ENCODE assay signal across 19 cellular contexts in the genomic region with DNA sequence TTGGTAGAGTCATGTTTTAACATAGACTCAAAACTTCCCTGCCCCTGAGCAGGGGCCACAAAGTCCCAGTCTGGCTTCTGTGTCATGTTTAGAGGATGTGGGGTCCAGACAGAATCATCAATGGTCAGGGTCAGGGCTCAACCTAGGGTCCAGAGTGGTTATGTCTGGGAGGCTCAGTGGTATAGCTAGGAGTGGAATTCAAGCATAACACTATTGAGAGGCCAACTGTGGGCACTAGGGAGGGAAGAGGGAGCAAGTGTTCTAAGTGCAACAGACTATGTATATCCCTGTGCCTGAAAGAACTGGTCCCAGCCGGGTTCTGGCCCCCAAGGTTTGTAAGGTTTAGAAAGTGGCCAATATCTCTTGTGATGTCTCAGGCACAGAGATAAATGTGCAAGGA. TPM values are rescaled to one million over a fixed set of nuclear protein-coding genes. Genes with fewer than 3 reads are reported as not detected.
A peak's percentile ranks its signal among the peaks of the same experiment; 100 is the strongest.
DNase-seq lines count a peak whose midpoint lies in the region; ATAC-seq and TF ChIP-seq lines count a peak whose summit lies in the region.
"Had no signal": no experiment of that assay in that cellular context is flagged by ENCODE, and none has a peak within 500 bp of the region (broad histone marks: within the 10 kb centered on the region; RNA-seq: fewer than 3 reads in every experiment).

No MANE protein-coding gene starts in this region.

- no peak for TF ChIP-seq POLR2A in sigmoid colon (IDR thresholded peaks at IDR 0.05)

- no peaks in the 10 kb centered on the region for H3K79me2 ChIP-seq in GM23338 (replicated peaks; ENCODE audit: insufficient read depth)

- H3K9me3 ChIP-seq in sigmoid colon: no peaks in the 10 kb centered on the region

- H4K20me1 ChIP-seq in GM23338 (replicated peaks; ENCODE audit: insufficient read depth): no peaks in the 10 kb centered on the region

- DNase-seq in activated naive CD4-positive, alpha-beta T cell treated with Interleukin-2 at 50 U/mL for 16 hours: no peak
- DNase-seq in GM23338 (ENCODE audit: low spot score): no peak
- peak; percentile 8 for DNase-seq in left lobe of liver (ENCODE audit: low spot score)
- DNase-seq in sigmoid colon: peak; percentile 14
- no peak for DNase-seq in T-helper 2 cell
- DNase-seq: H7, Karpas-422, MV-4-11, NCI-H1105 treated with DMSO at 0.1 percent for 48 hours, NCI-H2029 treated with DMSO at 0.1 percent for 48 hours, NCI-H226, NCI-H510A treated with DMSO at 0.1 percent for 48 hours, NCI-H748 treated with DMSO at 0.1 percent for 48 hours, PC-9, RPMI8226, SHP77 treated with DMSO at 0.1 percent for 48 hours had no signal

- WGBS in sigmoid colon, 2 donors: 91 to 98% methylated on average over 1 of the region's 1 CpG

- TF ChIP-seq CTCF in GM23338 (conservative IDR thresholded peaks at IDR 0.05; ENCODE audit: low read depth in 2 of 2) (no peak), sigmoid colon (IDR thresholded peaks at IDR 0.05) (no peak)

- H3K4me3 Mint-ChIP-seq in activated naive CD4-positive, alpha-beta T cell treated with anti-CD3 and anti-CD28 coated beads, Interleukin-2, amount 50 U/mL, for 24 hours: no peak overlapping the region
- H3K4me3 Mint-ChIP-seq in GM23338: peak overlapping the region; percentile 26; the same call in 1 of the 3 replicates

- ATAC-seq in GM23338 (no peak), left lobe of liver (no peak), HG03175 (IDR thresholded peaks at IDR 0.05; ENCODE audit: unreplicated experiment) (no peak)

- intact Hi-C loops in sigmoid colon (cut with DNase I): no loop called here

- peaks cover 22% of the 10 kb centered on the region for H3K4me1 Mint-ChIP-seq in activated naive CD4-positive, alpha-beta T cell treated with anti-CD3 and anti-CD28 coated beads, Interleukin-2, amount 50 U/mL, for 24 hours
- H3K4me1 Mint-ChIP-seq in GM23338: peaks cover 24% of the 10 kb centered on the region

- H3K27ac ChIP-seq in GM23338 (ENCODE audit: low read depth): no peak overlapping the region
- no peak overlapping the region for H3K27ac ChIP-seq in sigmoid colon
- H3K27ac ChIP-seq: C4-2B, PC-9 had no signal

- H3K27me3 ChIP-seq in GM23338 (ENCODE audit: insufficient read depth) (no peaks in the 10 kb centered on the region), sigmoid colon (no peaks in the 10 kb centered on the region)

- H3K4me2 ChIP-seq in GM23338: peak overlapping the region; percentile 58; the same call in 1 of the 2 replicates
- H3K4me2 ChIP-seq: PC-9 had no signal

- H3K4me1 ChIP-seq in GM23338 (ENCODE audit: insufficient read depth) (peaks cover 26% of the 10 kb centered on the region), sigmoid colon (peaks cover 0 to 22% (median 15%) of the 10 kb centered on the region in 4 donors)

- H3K27me3 Mint-ChIP-seq in activated naive CD4-positive, alpha-beta T cell treated with anti-CD3 and anti-CD28 coated beads, Interleukin-2, amount 50 U/mL, for 24 hours: no peaks in the 10 kb centered on the region
- H3K27me3 Mint-ChIP-seq in GM23338 (ENCODE audit: insufficient read depth, low read depth, poor library complexity): peaks cover 4% of the 10 kb centered on the region

- peaks cover 3% of the 10 kb centered on the region for H3K9me3 Mint-ChIP-seq in activated naive CD4-positive, alpha-beta T cell treated with anti-CD3 and anti-CD28 coated beads, Interleukin-2, amount 50 U/mL, for 24 hours
- peaks cover 11% of the 10 kb centered on the region for H3K9me3 Mint-ChIP-seq in GM23338

- H3K27ac Mint-ChIP-seq in activated naive CD4-positive, alpha-beta T cell treated with anti-CD3 and anti-CD28 coated beads, Interleukin-2, amount 50 U/mL, for 24 hours: peak overlapping the region; percentile 42
- H3K27ac Mint-ChIP-seq in GM23338: no peak overlapping the region

- H3K4me3 ChIP-seq in GM23338 (no peak overlapping the region), sigmoid colon (no peak overlapping the region)
- H3K4me3 ChIP-seq: PC-9 had no signal

- 0 out of 2 replicates have a peak, but pooled peaks cover 3% of the 10 kb centered on the region for H3K9me2 ChIP-seq in GM23338 (ENCODE audit: insufficient read depth)

- TF ChIP-seq EP300 in sigmoid colon (IDR thresholded peaks at IDR 0.05): no peak

- no peaks in the 10 kb centered on the region for H3K36me3 ChIP-seq in GM23338 (ENCODE audit: insufficient read depth)
- no peaks in the 10 kb centered on the region for H3K36me3 ChIP-seq in sigmoid colon

- peak overlapping the region; percentile 70 for H2AFZ ChIP-seq in GM23338
- H2AFZ ChIP-seq: PC-9 had no signal

- H3F3A ChIP-seq in GM23338 (replicated peaks; ENCODE audit: low read depth): no peaks in the 10 kb centered on the region

- H3K36me3 Mint-ChIP-seq in activated naive CD4-positive, alpha-beta T cell treated with anti-CD3 and anti-CD28 coated beads, Interleukin-2, amount 50 U/mL, for 24 hours: peaks cover 9% of the 10 kb centered on the region
- H3K36me3 Mint-ChIP-seq in GM23338 (ENCODE audit: low read depth): peaks cover 11% of the 10 kb centered on the region

TF ChIP-seq in GM23338, 12 proteins besides CTCF, POLR2A, EP300 and RAD21 (continues in another document):
- TF ChIP-seq, protein P1, sequence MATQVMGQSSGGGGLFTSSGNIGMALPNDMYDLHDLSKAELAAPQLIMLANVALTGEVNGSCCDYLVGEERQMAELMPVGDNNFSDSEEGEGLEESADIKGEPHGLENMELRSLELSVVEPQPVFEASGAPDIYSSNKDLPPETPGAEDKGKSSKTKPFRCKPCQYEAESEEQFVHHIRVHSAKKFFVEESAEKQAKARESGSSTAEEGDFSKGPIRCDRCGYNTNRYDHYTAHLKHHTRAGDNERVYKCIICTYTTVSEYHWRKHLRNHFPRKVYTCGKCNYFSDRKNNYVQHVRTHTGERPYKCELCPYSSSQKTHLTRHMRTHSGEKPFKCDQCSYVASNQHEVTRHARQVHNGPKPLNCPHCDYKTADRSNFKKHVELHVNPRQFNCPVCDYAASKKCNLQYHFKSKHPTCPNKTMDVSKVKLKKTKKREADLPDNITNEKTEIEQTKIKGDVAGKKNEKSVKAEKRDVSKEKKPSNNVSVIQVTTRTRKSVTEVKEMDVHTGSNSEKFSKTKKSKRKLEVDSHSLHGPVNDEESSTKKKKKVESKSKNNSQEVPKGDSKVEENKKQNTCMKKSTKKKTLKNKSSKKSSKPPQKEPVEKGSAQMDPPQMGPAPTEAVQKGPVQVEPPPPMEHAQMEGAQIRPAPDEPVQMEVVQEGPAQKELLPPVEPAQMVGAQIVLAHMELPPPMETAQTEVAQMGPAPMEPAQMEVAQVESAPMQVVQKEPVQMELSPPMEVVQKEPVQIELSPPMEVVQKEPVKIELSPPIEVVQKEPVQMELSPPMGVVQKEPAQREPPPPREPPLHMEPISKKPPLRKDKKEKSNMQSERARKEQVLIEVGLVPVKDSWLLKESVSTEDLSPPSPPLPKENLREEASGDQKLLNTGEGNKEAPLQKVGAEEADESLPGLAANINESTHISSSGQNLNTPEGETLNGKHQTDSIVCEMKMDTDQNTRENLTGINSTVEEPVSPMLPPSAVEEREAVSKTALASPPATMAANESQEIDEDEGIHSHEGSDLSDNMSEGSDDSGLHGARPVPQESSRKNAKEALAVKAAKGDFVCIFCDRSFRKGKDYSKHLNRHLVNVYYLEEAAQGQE (IDR thresholded peaks at IDR 0.05; ENCODE audit: unreplicated experiment): no peak
- TF ChIP-seq EZH2 (IDR thresholded peaks at IDR 0.05; ENCODE audit: low read depth, unreplicated experiment) (no peak), ZNF331 (CRISPR knock-in tag; IDR thresholded peaks at IDR 0.05; ENCODE audit: low read depth) (no peak), ZNF114 (CRISPR knock-in tag; IDR thresholded peaks at IDR 0.05) (no peak), NANOG (IDR thresholded peaks at IDR 0.05; ENCODE audit: borderline replicate concordance) (no peak), JUNB (IDR thresholded peaks at IDR 0.05; ENCODE audit: unreplicated experiment) (no peak), EZH2phosphoT487 (IDR thresholded peaks at IDR 0.05; ENCODE audit: unreplicated experiment) (no peak), STAT1 (IDR thresholded peaks at IDR 0.05; ENCODE audit: unreplicated experiment) (no peak)
- TF ChIP-seq, protein P2, sequence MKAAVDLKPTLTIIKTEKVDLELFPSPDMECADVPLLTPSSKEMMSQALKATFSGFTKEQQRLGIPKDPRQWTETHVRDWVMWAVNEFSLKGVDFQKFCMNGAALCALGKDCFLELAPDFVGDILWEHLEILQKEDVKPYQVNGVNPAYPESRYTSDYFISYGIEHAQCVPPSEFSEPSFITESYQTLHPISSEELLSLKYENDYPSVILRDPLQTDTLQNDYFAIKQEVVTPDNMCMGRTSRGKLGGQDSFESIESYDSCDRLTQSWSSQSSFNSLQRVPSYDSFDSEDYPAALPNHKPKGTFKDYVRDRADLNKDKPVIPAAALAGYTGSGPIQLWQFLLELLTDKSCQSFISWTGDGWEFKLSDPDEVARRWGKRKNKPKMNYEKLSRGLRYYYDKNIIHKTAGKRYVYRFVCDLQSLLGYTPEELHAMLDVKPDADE (IDR thresholded peaks at IDR 0.05): no peak

RNA-seq across cellular contexts. Expression of a gene that starts 14.1 kb away (rescaled TPM):
- total RNA-seq in GM23338 (2014; rRNA removed; shearing (Covaris generic)): 4.9 and 7.3 TPM in 2 replicates
- polyA plus RNA-seq in GM23338 (2016; fragmentation: Nextera tagmentation; extraction: Ambion mirVana) (1.3 and 1.5 TPM in 2 replicates), sigmoid colon (10 to 100 TPM in 1 of 3 donors, 1 to 10 TPM in 2; 3.0 to 23.4 (median 5.5) TPM)
- total RNA-seq in left lobe of liver (76.2 TPM), sigmoid colon (10 to 100 TPM in 3 of 4 donors, 1 to 10 TPM in 1; 3.9 to 23.5 (median 20.0) TPM)

RNA-seq across cellular contexts. Expression of a gene that starts 33.2 kb away (rescaled TPM):
- total RNA-seq in GM23338 (2014; rRNA removed; shearing (Covaris generic)): 9.5 and 12.1 TPM in 2 replicates
- 16.4 and 16.9 TPM in 2 replicates for polyA plus RNA-seq in GM23338 (2016; fragmentation: Nextera tagmentation; extraction: Ambion mirVana)
- 8.7 TPM for total RNA-seq in left lobe of liver
- 10 to 100 TPM; 12.1 to 59.9 (median 36.1) TPM for total RNA-seq in sigmoid colon
- 10 to 100 TPM; 27.0 to 56.5 (median 35.6) TPM for polyA plus RNA-seq in sigmoid colon

RNA-seq across cellular contexts. Expression of a gene that starts 33.5 kb away (rescaled TPM):
- 4.4 and 4.7 TPM in 2 replicates for total RNA-seq in GM23338 (2014; rRNA removed; shearing (Covaris generic))
- 1.0 and 1.3 TPM in 2 replicates for polyA plus RNA-seq in GM23338 (2016; fragmentation: Nextera tagmentation; extraction: Ambion mirVana)
- total RNA-seq in left lobe of liver: 0.33 TPM
- total RNA-seq in sigmoid colon: 1 to 10 TPM in 1 of 4 donors, under 1 TPM in 3; 0.28 to 1.4 (median 0.51) TPM
- 1 to 10 TPM in 1 of 3 donors, under 1 TPM in 2; under 0.01 to 1.6 (median 0.46) TPM for polyA plus RNA-seq in sigmoid colon

Comparison
In these comparisons a context has a peak if more than half of its experiments do, and no peak if none do; other contexts are left out.
1. DNase-seq: peak in left lobe of liver (single experiment) and sigmoid colon (single experiment); none in activated naive CD4-positive, alpha-beta T cell treated with Interleukin-2 at 50 U/mL for 16 hours (single experiment), GM23338 (single experiment) and T-helper 2 cell (0 of 5).